ENCODE assay signal across 4 cellular contexts in genomic region chr6:17088091-17088611, GRCh38.
TF ChIP-seq lines count a peak whose summit lies in the region.

No MANE protein-coding gene starts in this region.

TF ChIP-seq in HepG2, 621 proteins besides CTCF, POLR2A, EP300 and RAD21:
- TF ChIP-seq SOX6 (IDR thresholded peaks at IDR 0.05) (no peak), SOX6 (CRISPR knock-in tag; IDR thresholded peaks at IDR 0.05) (no peak), GZF1 (CRISPR knock-in tag; IDR thresholded peaks at IDR 0.05) (0 out of 2 replicates have a peak, but pooled peaks have one; percentile 9)
- TF ChIP-seq, protein P1, sequence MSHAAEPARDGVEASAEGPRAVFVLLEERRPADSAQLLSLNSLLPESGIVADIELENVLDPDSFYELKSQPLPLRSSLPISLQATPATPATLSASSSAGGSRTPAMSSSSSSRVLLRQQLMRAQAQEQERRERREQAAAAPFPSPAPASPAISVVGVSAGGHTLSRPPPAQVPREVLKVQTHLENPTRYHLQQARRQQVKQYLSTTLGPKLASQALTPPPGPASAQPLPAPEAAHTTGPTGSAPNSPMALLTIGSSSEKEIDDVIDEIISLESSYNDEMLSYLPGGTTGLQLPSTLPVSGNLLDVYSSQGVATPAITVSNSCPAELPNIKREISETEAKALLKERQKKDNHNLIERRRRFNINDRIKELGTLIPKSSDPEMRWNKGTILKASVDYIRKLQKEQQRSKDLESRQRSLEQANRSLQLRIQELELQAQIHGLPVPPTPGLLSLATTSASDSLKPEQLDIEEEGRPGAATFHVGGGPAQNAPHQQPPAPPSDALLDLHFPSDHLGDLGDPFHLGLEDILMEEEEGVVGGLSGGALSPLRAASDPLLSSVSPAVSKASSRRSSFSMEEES (CRISPR knock-in tag; IDR thresholded peaks at IDR 0.05), result no peak
TF ChIP-seq in HepG2: peak in this region for 1.

TF ChIP-seq in A549, 52 proteins besides CTCF, POLR2A, EP300 and RAD21:
- TF ChIP-seq ZC3H11A (IDR thresholded peaks at IDR 0.05) (peak; percentile 34), NPAS2 (CRISPR knock-in tag; IDR thresholded peaks at IDR 0.05; ENCODE audit: borderline replicate concordance) (no peak)
TF ChIP-seq in A549: peak in this region for 1.

TF ChIP-seq in HEK293, 187 proteins besides CTCF, POLR2A, EP300 and RAD21 (continues in another document):
- TF ChIP-seq ZNF18 (tag by site-specific recombination; IDR thresholded peaks at IDR 0.05) (no peak), ZNF394 (tag by site-specific recombination; IDR thresholded peaks at IDR 0.05; ENCODE audit: borderline replicate concordance) (peak; percentile 91), ZSCAN5A (tag by site-specific recombination; IDR thresholded peaks at IDR 0.05) (no peak), ZNF664 (tag by site-specific recombination; IDR thresholded peaks at IDR 0.05) (peak; percentile 77), KLF9 (tag by site-specific recombination; IDR thresholded peaks at IDR 0.05; ENCODE audit: low read depth) (no peak), ZNF221 (tag by site-specific recombination; IDR thresholded peaks at IDR 0.05; ENCODE audit: borderline replicate concordance) (no peak), ZNF202 (tag by site-specific recombination; IDR thresholded peaks at IDR 0.05; ENCODE audit: borderline replicate concordance) (peak; percentile 61; the same call in 1 of the 2 replicates), ZNF558 (tag by site-specific recombination; IDR thresholded peaks at IDR 0.05) (peak; percentile 68; the same call in 1 of the 2 replicates), ZBTB11 (tag by site-specific recombination; conservative IDR thresholded peaks at IDR 0.05; ENCODE audit: low read depth) (peak; percentile 77), ZNF560 (tag by site-specific recombination; IDR thresholded peaks at IDR 0.05; ENCODE audit: borderline replicate concordance) (peak; percentile 61; the same call in 1 of the 2 replicates)
- TF ChIP-seq, protein P2, sequence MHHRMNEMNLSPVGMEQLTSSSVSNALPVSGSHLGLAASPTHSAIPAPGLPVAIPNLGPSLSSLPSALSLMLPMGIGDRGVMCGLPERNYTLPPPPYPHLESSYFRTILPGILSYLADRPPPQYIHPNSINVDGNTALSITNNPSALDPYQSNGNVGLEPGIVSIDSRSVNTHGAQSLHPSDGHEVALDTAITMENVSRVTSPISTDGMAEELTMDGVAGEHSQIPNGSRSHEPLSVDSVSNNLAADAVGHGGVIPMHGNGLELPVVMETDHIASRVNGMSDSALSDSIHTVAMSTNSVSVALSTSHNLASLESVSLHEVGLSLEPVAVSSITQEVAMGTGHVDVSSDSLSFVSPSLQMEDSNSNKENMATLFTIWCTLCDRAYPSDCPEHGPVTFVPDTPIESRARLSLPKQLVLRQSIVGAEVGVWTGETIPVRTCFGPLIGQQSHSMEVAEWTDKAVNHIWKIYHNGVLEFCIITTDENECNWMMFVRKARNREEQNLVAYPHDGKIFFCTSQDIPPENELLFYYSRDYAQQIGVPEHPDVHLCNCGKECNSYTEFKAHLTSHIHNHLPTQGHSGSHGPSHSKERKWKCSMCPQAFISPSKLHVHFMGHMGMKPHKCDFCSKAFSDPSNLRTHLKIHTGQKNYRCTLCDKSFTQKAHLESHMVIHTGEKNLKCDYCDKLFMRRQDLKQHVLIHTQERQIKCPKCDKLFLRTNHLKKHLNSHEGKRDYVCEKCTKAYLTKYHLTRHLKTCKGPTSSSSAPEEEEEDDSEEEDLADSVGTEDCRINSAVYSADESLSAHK (tag by site-specific recombination; IDR thresholded peaks at IDR 0.05), result no peak
- TF ChIP-seq, protein P3, sequence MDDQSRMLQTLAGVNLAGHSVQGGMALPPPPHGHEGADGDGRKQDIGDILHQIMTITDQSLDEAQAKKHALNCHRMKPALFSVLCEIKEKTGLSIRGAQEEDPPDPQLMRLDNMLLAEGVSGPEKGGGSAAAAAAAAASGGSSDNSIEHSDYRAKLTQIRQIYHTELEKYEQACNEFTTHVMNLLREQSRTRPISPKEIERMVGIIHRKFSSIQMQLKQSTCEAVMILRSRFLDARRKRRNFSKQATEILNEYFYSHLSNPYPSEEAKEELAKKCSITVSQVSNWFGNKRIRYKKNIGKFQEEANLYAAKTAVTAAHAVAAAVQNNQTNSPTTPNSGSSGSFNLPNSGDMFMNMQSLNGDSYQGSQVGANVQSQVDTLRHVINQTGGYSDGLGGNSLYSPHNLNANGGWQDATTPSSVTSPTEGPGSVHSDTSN (CRISPR knock-in tag; IDR thresholded peaks at IDR 0.05), result no peak

TF ChIP-seq in K562, 482 proteins besides CTCF, POLR2A, EP300 and RAD21:
- TF ChIP-seq RBM25 (IDR thresholded peaks at IDR 0.05; ENCODE audit: low read depth, low read length, severe bottlenecking) (peak; percentile 42), ZNF134 (CRISPR knock-in tag; conservative IDR thresholded peaks at IDR 0.05) (peak; percentile 85)
- TF ChIP-seq, protein P4, sequence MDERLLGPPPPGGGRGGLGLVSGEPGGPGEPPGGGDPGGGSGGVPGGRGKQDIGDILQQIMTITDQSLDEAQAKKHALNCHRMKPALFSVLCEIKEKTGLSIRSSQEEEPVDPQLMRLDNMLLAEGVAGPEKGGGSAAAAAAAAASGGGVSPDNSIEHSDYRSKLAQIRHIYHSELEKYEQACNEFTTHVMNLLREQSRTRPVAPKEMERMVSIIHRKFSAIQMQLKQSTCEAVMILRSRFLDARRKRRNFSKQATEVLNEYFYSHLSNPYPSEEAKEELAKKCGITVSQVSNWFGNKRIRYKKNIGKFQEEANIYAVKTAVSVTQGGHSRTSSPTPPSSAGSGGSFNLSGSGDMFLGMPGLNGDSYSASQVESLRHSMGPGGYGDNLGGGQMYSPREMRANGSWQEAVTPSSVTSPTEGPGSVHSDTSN (CRISPR knock-in tag; IDR thresholded peaks at IDR 0.05; ENCODE audit: low read depth), result no peak
- TF ChIP-seq, protein P4 (tag; conservative IDR thresholded peaks at IDR 0.05; ENCODE audit: low read depth), result no peak
